17 cellular contexts compared by ENCODE assay signal in the genomic region with DNA sequence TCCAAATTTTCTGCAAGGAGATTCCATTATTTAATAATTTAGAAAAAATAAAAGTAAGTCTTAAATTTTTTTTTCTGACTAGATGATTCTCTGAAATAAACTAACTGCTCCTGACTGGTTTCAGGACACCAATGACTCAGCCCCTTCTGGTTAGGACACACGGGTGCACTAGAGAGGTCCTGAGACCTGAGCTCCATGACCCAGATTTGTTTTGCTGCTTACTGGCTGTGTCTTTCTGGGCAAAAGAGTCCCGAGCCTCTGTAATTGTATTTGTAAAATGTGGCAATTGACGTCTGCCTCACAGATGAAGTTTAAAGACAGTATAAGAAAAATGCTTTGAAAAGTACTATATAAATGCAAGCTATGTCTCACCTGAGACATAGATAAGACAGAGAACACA.
"Had no signal": no experiment of that assay in that cellular context is flagged by ENCODE, and none has a peak within 500 bp of the region (broad histone marks: within the 10 kb centered on the region; RNA-seq: fewer than 3 reads in every experiment).

No MANE protein-coding gene starts in this region.

- H3K27me3 Mint-ChIP-seq: activated B cell treated with CpG ODN at 0.5 μM for 24 hours; stimulated activated naive CD8-positive, alpha-beta T cell treated with anti-CD3 and anti-CD28 coated beads, Interleukin-15, Interleukin-2, amounts not matched to agents 100 ng/mL and 50 ng/mL, for 24 hours had no signal

- H3K4me1 Mint-ChIP-seq: activated B cell treated with CpG ODN at 0.5 μM for 24 hours; activated CD4-positive, alpha-beta T cell treated with anti-CD3 and anti-CD28 coated beads, Interleukin-2, amount 10 ng/mL, durations not matched to agents 24 days and 14 days; activated T-helper 17 cell treated with anti-CD3 and anti-CD28 coated beads, Interleukin-2, amount 50 U/mL, for 72 hours; T-cell had no signal

- H3K27me3 ChIP-seq: body of pancreas, esophagus squamous epithelium had no signal

- H3K36me3 ChIP-seq: adrenal gland, esophagus squamous epithelium, left ventricle myocardium inferior had no signal

- H3K4me1 ChIP-seq: adrenal gland, body of pancreas, esophagus squamous epithelium, left ventricle myocardium inferior had no signal

- H3K9me3 ChIP-seq: adrenal gland, body of pancreas, esophagus squamous epithelium, left ventricle myocardium inferior had no signal

- H3K27ac ChIP-seq: adrenal gland, body of pancreas, esophagus squamous epithelium, left ventricle myocardium inferior had no signal

- DNase-seq: activated B cell treated with CpG ODN at 0.5 μM for 24 hours; activated CD4-positive, alpha-beta T cell treated with anti-CD3 and anti-CD28 coated beads, Interleukin-2, amount 10 ng/mL, durations not matched to agents 24 days and 14 days; activated naive CD4-positive, alpha-beta T cell treated with anti-CD3 and anti-CD28 coated beads, Interleukin-2, amount 50 U/mL, for 16 hours; activated T-cell treated with anti-CD3 and anti-CD28 coated beads for 4 hours; adrenal gland; body of pancreas; cerebellar nuclear complex; dermis blood vessel endothelial cell; esophagus squamous epithelium; foreskin fibroblast; left ventricle myocardium inferior; mesenchymal stem cell; stimulated activated CD4-positive, alpha-beta T cell treated with anti-CD3 and anti-CD28 coated beads, Interleukin-2, amount 100 ng/mL, for 48 hours; T-cell had no signal

- FAIRE-seq: keratinocyte had no signal

- H3K4me3 ChIP-seq: adrenal gland, body of pancreas, esophagus squamous epithelium, left ventricle myocardium inferior had no signal

- H3K27ac Mint-ChIP-seq: activated B cell treated with CpG ODN at 0.5 μM for 24 hours; activated CD4-positive, alpha-beta T cell treated with anti-CD3 and anti-CD28 coated beads, Interleukin-2, amount 10 ng/mL, durations not matched to agents 24 days and 14 days; activated T-helper 17 cell treated with anti-CD3 and anti-CD28 coated beads, Interleukin-2, amount 50 U/mL, for 72 hours; stimulated activated naive CD8-positive, alpha-beta T cell treated with anti-CD3 and anti-CD28 coated beads, Interleukin-15, Interleukin-2, amounts not matched to agents 100 ng/mL and 50 ng/mL, for 24 hours; T-cell had no signal

- ATAC-seq: activated T-helper 17 cell treated with anti-CD3 and anti-CD28 coated beads, Interleukin-2, amount 50 U/mL, for 72 hours; body of pancreas; T-cell had no signal

- H3K4me3 Mint-ChIP-seq: activated B cell treated with CpG ODN at 0.5 μM for 24 hours; activated CD4-positive, alpha-beta T cell treated with anti-CD3 and anti-CD28 coated beads, Interleukin-2, amount 10 ng/mL, durations not matched to agents 24 days and 14 days; activated T-helper 17 cell treated with anti-CD3 and anti-CD28 coated beads, Interleukin-2, amount 50 U/mL, for 72 hours; stimulated activated naive CD8-positive, alpha-beta T cell treated with anti-CD3 and anti-CD28 coated beads, Interleukin-15, Interleukin-2, amounts not matched to agents 100 ng/mL and 50 ng/mL, for 24 hours; T-cell had no signal

- H3K9me3 Mint-ChIP-seq: activated B cell treated with CpG ODN at 0.5 μM for 24 hours; activated CD4-positive, alpha-beta T cell treated with anti-CD3 and anti-CD28 coated beads, Interleukin-2, amount 10 ng/mL, durations not matched to agents 24 days and 14 days; activated T-helper 17 cell treated with anti-CD3 and anti-CD28 coated beads, Interleukin-2, amount 50 U/mL, for 72 hours; stimulated activated naive CD8-positive, alpha-beta T cell treated with anti-CD3 and anti-CD28 coated beads, Interleukin-15, Interleukin-2, amounts not matched to agents 100 ng/mL and 50 ng/mL, for 24 hours; T-cell had no signal

- H3K36me3 Mint-ChIP-seq: T-cell had no signal
